8 cellular contexts compared by ENCODE assay signal in the genomic region with DNA sequence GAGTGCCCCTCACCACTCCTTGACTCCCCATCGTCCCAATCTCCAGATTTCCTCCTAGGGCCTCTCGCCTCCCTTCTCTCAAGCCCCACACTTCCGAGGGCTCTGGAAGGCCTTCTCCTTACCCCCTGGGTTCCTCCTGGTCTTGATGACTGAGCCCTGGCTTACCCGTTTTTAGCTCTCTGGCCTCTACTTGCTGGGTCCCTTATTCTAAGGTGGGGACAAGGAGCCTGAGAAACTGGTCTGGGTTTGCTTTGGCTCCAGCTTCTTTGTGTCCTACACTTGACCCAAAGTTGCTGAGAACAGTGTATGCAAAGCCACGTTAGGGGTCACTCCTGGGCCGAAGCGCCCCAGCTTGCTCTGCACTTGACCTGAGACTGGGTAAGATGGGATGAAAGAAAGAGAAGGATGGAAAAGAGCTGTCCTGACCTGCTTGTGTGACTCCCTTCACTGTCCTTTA. TPM values are rescaled to one million over a fixed set of nuclear protein-coding genes. Genes with fewer than 3 reads are reported as not detected.
DNase-seq lines count a peak whose midpoint lies in the region; ATAC-seq and TF ChIP-seq lines count a peak whose summit lies in the region.

No MANE protein-coding gene starts in this region.

- H3K4me1 Mint-ChIP-seq in natural killer cell treated with Interleukin-12 subunit alpha and Interleukin-12 subunit beta and Interleukin-15 and Interleukin-18, amount 100 ng/mL, for 72 hours (ENCODE audit: low read depth in 2 of 2), result peaks cover 27 to 38% of the 10 kb centered on the region in 2 donors

- no peak for TF ChIP-seq POLR2A in erythroblast (IDR thresholded peaks at IDR 0.05; ENCODE audit: low read length)

- no peaks in the 10 kb centered on the region for H3K9me3 Mint-ChIP-seq in natural killer cell treated with Interleukin-12 subunit alpha and Interleukin-12 subunit beta and Interleukin-15 and Interleukin-18, amount 100 ng/mL, for 72 hours

- no peaks in the 10 kb centered on the region for H3K36me3 Mint-ChIP-seq in natural killer cell treated with Interleukin-12 subunit alpha and Interleukin-12 subunit beta and Interleukin-15 and Interleukin-18, amount 100 ng/mL, for 72 hours

- ATAC-seq in HG02885 (IDR thresholded peaks at IDR 0.05; ENCODE audit: poor library complexity, unreplicated experiment), result peak; percentile 25
- ATAC-seq in natural killer cell treated with Interleukin-12 subunit alpha and Interleukin-12 subunit beta and Interleukin-15 and Interleukin-18, amount 100 ng/mL, for 72 hours, result no peak

- H3K4me3 Mint-ChIP-seq in natural killer cell treated with Interleukin-12 subunit alpha and Interleukin-12 subunit beta and Interleukin-15 and Interleukin-18, amount 100 ng/mL, for 72 hours, result peak overlapping the region; percentile 100

- peak; percentile 1 for DNase-seq in NOMO-1 treated with dmso at 0.1 percent for 144 hours (lab: John Stamatoyannopoulos, UW; ENCODE audit: unreplicated experiment)
- no peak for DNase-seq in NOMO-1 treated with DMSO at 0.1 percent for 48 hours (lab: John Stamatoyannopoulos, UW; ENCODE audit: unreplicated experiment)
- peak; percentile 52 for DNase-seq in UCSD-AML1 (lab: John Stamatoyannopoulos, UW; ENCODE audit: unreplicated experiment)
- peak; percentile 36 to 56 for DNase-seq in erythroblast (lab: John Stamatoyannopoulos, UW)
- no peak for DNase-seq in natural killer cell treated with Interleukin-12 subunit alpha and Interleukin-12 subunit beta and Interleukin-15 and Interleukin-18, amount 100 ng/mL, for 72 hours (ENCODE audit: low spot score)
- DNase-seq in activated gamma-delta T cell treated with Interleukin-2 at 50 U/mL for 16 hours, result no peak
- DNase-seq in stimulated activated CD4-positive, alpha-beta T cell treated with anti-CD3 and anti-CD28 coated beads, Interleukin-4, amount 100 ng/mL, for 4 hours, result no peak

- H3K27ac Mint-ChIP-seq in natural killer cell treated with Interleukin-12 subunit alpha and Interleukin-12 subunit beta and Interleukin-15 and Interleukin-18, amount 100 ng/mL, for 72 hours, result peak overlapping the region; percentile 95 to 98

- H3K27me3 Mint-ChIP-seq in natural killer cell treated with Interleukin-12 subunit alpha and Interleukin-12 subunit beta and Interleukin-15 and Interleukin-18, amount 100 ng/mL, for 72 hours, result no peaks in the 10 kb centered on the region

RNA-seq across cellular contexts. Expression of a gene that starts 0.8 kb away (rescaled TPM):
- total RNA-seq in natural killer cell treated with Interleukin-12 subunit alpha and Interleukin-12 subunit beta and Interleukin-15 and Interleukin-18, amount 100 ng/mL, for 72 hours, result 10 to 100 TPM; 23.5 to 46.9 TPM

RNA-seq across cellular contexts. Expression of a gene that starts 16.7 kb away (rescaled TPM):
- total RNA-seq in natural killer cell treated with Interleukin-12 subunit alpha and Interleukin-12 subunit beta and Interleukin-15 and Interleukin-18, amount 100 ng/mL, for 72 hours, result 10 to 100 TPM; 41.3 to 74.9 TPM

Comparison
In these comparisons a context has a peak if more than half of its experiments do, and no peak if none do; other contexts are left out.
1. DNase-seq: peak in NOMO-1 treated with dmso at 0.1 percent for 144 hours (single experiment), UCSD-AML1 (single experiment) and erythroblast (2 of 2); none in NOMO-1 treated with DMSO at 0.1 percent for 48 hours (single experiment), natural killer cell treated with Interleukin-12 subunit alpha and Interleukin-12 subunit beta and Interleukin-15 and Interleukin-18, amount 100 ng/mL, for 72 hours (single experiment), activated gamma-delta T cell treated with Interleukin-2 at 50 U/mL for 16 hours (single experiment) and stimulated activated CD4-positive, alpha-beta T cell treated with anti-CD3 and anti-CD28 coated beads, Interleukin-4, amount 100 ng/mL, for 4 hours (0 of 2).